Comparison of ENCODE assay signal across 1 cellular context in the genomic region with DNA sequence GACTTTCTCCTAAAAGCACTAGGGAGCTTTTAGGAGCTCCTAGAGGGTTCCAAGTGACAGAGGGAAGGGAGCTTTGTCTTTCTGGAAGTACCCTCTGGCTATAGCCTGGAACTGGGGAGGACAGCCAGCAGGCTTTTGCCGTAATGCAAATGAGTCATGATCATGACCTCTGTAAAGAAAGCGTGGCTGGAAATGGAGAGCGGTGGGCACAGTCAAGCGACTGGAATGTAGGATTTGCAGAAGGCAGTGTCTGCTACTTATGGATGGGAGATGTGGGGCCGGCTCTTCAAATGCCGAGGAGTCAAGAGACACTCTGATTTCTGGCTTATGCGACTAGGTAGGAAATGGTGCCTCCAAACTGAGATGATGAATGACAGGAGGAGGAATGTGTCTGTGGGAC.
A peak's percentile ranks its signal among the peaks of the same experiment; 100 is the strongest.
TF ChIP-seq lines count a peak whose summit lies in the region.

No MANE protein-coding gene starts in this region.

TF ChIP-seq in SK-N-SH, 30 proteins besides CTCF, POLR2A, EP300 and RAD21 (continued from another document):
- TF ChIP-seq, protein P1, sequence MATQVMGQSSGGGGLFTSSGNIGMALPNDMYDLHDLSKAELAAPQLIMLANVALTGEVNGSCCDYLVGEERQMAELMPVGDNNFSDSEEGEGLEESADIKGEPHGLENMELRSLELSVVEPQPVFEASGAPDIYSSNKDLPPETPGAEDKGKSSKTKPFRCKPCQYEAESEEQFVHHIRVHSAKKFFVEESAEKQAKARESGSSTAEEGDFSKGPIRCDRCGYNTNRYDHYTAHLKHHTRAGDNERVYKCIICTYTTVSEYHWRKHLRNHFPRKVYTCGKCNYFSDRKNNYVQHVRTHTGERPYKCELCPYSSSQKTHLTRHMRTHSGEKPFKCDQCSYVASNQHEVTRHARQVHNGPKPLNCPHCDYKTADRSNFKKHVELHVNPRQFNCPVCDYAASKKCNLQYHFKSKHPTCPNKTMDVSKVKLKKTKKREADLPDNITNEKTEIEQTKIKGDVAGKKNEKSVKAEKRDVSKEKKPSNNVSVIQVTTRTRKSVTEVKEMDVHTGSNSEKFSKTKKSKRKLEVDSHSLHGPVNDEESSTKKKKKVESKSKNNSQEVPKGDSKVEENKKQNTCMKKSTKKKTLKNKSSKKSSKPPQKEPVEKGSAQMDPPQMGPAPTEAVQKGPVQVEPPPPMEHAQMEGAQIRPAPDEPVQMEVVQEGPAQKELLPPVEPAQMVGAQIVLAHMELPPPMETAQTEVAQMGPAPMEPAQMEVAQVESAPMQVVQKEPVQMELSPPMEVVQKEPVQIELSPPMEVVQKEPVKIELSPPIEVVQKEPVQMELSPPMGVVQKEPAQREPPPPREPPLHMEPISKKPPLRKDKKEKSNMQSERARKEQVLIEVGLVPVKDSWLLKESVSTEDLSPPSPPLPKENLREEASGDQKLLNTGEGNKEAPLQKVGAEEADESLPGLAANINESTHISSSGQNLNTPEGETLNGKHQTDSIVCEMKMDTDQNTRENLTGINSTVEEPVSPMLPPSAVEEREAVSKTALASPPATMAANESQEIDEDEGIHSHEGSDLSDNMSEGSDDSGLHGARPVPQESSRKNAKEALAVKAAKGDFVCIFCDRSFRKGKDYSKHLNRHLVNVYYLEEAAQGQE (IDR thresholded peaks at IDR 0.05; ENCODE audit: low read depth, low read length): peak; percentile 32; the same call in 1 of the 2 replicates
- TF ChIP-seq FOSL2 (IDR thresholded peaks at IDR 0.05; ENCODE audit: borderline replicate concordance, low read depth): peak; percentile 98
- TF ChIP-seq GABPA (IDR thresholded peaks at IDR 0.05; ENCODE audit: low read depth): no peak
- peak; percentile 59; the same call in 1 of the 2 replicates for TF ChIP-seq POLR2AphosphoS5 (IDR thresholded peaks at IDR 0.05; ENCODE audit: low read depth, low read length)
- TF ChIP-seq FOXJ3 (CRISPR knock-in tag; IDR thresholded peaks at IDR 0.05): no peak
- TF ChIP-seq TCF12 (IDR thresholded peaks at IDR 0.05): peak; percentile 85
- no peak for TF ChIP-seq GATA2 (CRISPR knock-in tag; IDR thresholded peaks at IDR 0.05)
- TF ChIP-seq, protein P2, sequence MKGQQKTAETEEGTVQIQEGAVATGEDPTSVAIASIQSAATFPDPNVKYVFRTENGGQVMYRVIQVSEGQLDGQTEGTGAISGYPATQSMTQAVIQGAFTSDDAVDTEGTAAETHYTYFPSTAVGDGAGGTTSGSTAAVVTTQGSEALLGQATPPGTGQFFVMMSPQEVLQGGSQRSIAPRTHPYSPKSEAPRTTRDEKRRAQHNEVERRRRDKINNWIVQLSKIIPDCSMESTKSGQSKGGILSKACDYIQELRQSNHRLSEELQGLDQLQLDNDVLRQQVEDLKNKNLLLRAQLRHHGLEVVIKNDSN (IDR thresholded peaks at IDR 0.05; ENCODE audit: borderline replicate concordance, low read depth): no peak
- no peak for TF ChIP-seq CHD2 (IDR thresholded peaks at IDR 0.05; ENCODE audit: low read length, partially characterized antibody)
- peak; percentile 51; the same call in 1 of the 2 replicates for TF ChIP-seq MEF2A (IDR thresholded peaks at IDR 0.05; ENCODE audit: borderline replicate concordance, low read depth)
- TF ChIP-seq, protein P3, sequence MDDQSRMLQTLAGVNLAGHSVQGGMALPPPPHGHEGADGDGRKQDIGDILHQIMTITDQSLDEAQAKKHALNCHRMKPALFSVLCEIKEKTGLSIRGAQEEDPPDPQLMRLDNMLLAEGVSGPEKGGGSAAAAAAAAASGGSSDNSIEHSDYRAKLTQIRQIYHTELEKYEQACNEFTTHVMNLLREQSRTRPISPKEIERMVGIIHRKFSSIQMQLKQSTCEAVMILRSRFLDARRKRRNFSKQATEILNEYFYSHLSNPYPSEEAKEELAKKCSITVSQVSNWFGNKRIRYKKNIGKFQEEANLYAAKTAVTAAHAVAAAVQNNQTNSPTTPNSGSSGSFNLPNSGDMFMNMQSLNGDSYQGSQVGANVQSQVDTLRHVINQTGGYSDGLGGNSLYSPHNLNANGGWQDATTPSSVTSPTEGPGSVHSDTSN (IDR thresholded peaks at IDR 0.05): peak; percentile 76
- TF ChIP-seq, protein P4, sequence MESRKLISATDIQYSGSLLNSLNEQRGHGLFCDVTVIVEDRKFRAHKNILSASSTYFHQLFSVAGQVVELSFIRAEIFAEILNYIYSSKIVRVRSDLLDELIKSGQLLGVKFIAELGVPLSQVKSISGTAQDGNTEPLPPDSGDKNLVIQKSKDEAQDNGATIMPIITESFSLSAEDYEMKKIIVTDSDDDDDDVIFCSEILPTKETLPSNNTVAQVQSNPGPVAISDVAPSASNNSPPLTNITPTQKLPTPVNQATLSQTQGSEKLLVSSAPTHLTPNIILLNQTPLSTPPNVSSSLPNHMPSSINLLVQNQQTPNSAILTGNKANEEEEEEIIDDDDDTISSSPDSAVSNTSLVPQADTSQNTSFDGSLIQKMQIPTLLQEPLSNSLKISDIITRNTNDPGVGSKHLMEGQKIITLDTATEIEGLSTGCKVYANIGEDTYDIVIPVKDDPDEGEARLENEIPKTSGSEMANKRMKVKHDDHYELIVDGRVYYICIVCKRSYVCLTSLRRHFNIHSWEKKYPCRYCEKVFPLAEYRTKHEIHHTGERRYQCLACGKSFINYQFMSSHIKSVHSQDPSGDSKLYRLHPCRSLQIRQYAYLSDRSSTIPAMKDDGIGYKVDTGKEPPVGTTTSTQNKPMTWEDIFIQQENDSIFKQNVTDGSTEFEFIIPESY (IDR thresholded peaks at IDR 0.05; ENCODE audit: borderline replicate concordance, low read depth): no peak
- peak; percentile 77 for TF ChIP-seq NFIC (IDR thresholded peaks at IDR 0.05; ENCODE audit: borderline replicate concordance)
